Comparison of ENCODE assay signal across 20 cellular contexts in genomic region chr22:50118129-50118528, GRCh38. TPM values are rescaled to one million over a fixed set of nuclear protein-coding genes. Genes with fewer than 3 reads are reported as not detected.
"Had no signal": no experiment of that assay in that cellular context is flagged by ENCODE, and none has a peak within 500 bp of the region (broad histone marks: within the 10 kb centered on the region; RNA-seq: fewer than 3 reads in every experiment).

No MANE protein-coding gene starts in this region.

- H3K9me3 ChIP-seq: gastrocnemius medialis, ovary, thyroid gland had no signal

- H3K4me3 ChIP-seq: gastrocnemius medialis, heart left ventricle, ovary, thyroid gland had no signal

- H3K27ac ChIP-seq: gastrocnemius medialis, thyroid gland had no signal

- DNase-seq: activated CD4-positive, alpha-beta T cell treated with anti-CD3 and anti-CD28 coated beads, Interleukin-2, amount 10 ng/mL, durations not matched to agents 24 days and 14 days; activated CD4-positive, CD25-positive, alpha-beta regulatory T cell; activated CD8-positive, alpha-beta T cell treated with anti-CD3 and anti-CD28 coated beads for 36 hours; activated naive CD4-positive, alpha-beta T cell; activated naive CD8-positive, alpha-beta T cell treated with anti-CD3 and anti-CD28 coated beads for 36 hours; activated T-cell treated with anti-CD3 and anti-CD28 coated beads, Interleukin-2, amount 50 U/mL, for 1 hour; cortex of kidney; gastrocnemius medialis; left ventricle myocardium superior; naive thymus-derived CD8-positive, alpha-beta T cell; stimulated activated CD4-positive, alpha-beta T cell treated with anti-CD3 and anti-CD28 coated beads, Interleukin-4, amount 100 ng/mL, for 24 hours; stimulated activated naive B cell treated with anti-CD40 and anti-IgM and Interleukin-4, amounts not matched to agents 10 μg/mL and 1 μg/mL and 100 μg/mL, for 72 hours; T-cell; thyroid gland had no signal

- FAIRE-seq: endometrium, small intestine had no signal

- H3K4me1 ChIP-seq: gastrocnemius medialis had no signal

- ATAC-seq: activated CD8-positive, alpha-beta T cell treated with anti-CD3 and anti-CD28 coated beads for 36 hours; activated T-helper 17 cell treated with anti-CD3 and anti-CD28 coated beads, Interleukin-2, amount 50 U/mL, for 72 hours; gastrocnemius medialis; left ventricle myocardium superior; naive thymus-derived CD8-positive, alpha-beta T cell; stimulated activated naive B cell treated with anti-CD40 and anti-IgM and Interleukin-4, amounts not matched to agents 10 μg/mL and 1 μg/mL and 100 μg/mL, for 72 hours; T-cell had no signal

- H3K27me3 ChIP-seq: ovary, thyroid gland had no signal

- H3K36me3 ChIP-seq: gastrocnemius medialis, heart left ventricle, ovary, thyroid gland had no signal

RNA-seq across cellular contexts. Expression of gene MOV10L1, which starts 28.3 kb away (rescaled TPM):
- total RNA-seq: activated CD4-positive, alpha-beta T cell treated with anti-CD3 and anti-CD28 coated beads, Interleukin-2, amount 10 ng/mL, durations not matched to agents 24 days and 14 days; activated T-helper 17 cell treated with anti-CD3 and anti-CD28 coated beads, Interleukin-2, amount 50 U/mL, for 72 hours; naive thymus-derived CD8-positive, alpha-beta T cell had no signal
- polyA plus RNA-seq: naive thymus-derived CD8-positive, alpha-beta T cell had no signal

RNA-seq across cellular contexts. Expression of gene MLC1, which starts 32.9 kb away (rescaled TPM):
- total RNA-seq: activated CD4-positive, alpha-beta T cell treated with anti-CD3 and anti-CD28 coated beads, Interleukin-2, amount 10 ng/mL, durations not matched to agents 24 days and 14 days; pulmonary artery endothelial cell had no signal

RNA-seq across cellular contexts. Expression of gene PANX2, which starts 52.4 kb away (rescaled TPM):
- polyA plus RNA-seq: naive thymus-derived CD8-positive, alpha-beta T cell had no signal
